8 cellular contexts compared by ENCODE assay signal in genomic region chr11:44861829-44862545, GRCh38.
DNase-seq lines count a peak whose midpoint lies in the region; ATAC-seq and TF ChIP-seq lines count a peak whose summit lies in the region.

No MANE protein-coding gene starts in this region.

- ATAC-seq in HG03280 (IDR thresholded peaks at IDR 0.05; ENCODE audit: unreplicated experiment) (peak; percentile 98), gastroesophageal sphincter (peak; percentile 95)

- TF ChIP-seq POLR2A in gastroesophageal sphincter (IDR thresholded peaks at IDR 0.05), result peak; percentile 21 to 22

- H3K36me3 ChIP-seq in gastroesophageal sphincter (peaks cover 0 to 9% of the 10 kb centered on the region in 2 donors), rectal smooth muscle tissue (ENCODE audit: control insufficient read depth, insufficient read depth, low read length) (no peaks in the 10 kb centered on the region)

- no peak for TF ChIP-seq EP300 in gastroesophageal sphincter (IDR thresholded peaks at IDR 0.05)

- DNase-seq in AG08396 (ENCODE audit: low spot score) (peak; percentile 97), GM19240 (ENCODE audit: insufficient read length, low spot score) (peak; percentile 97), RPMI8226 (peak; percentile 91), NCI-H1092 (lab: John Stamatoyannopoulos, UW) (no peak)
- DNase-seq in activated effector memory CD4-positive, alpha-beta T cell treated with Interleukin-2 at 50 U/mL for 16 hours, result peak; percentile 78

- no peaks in the 10 kb centered on the region for H3K9me3 ChIP-seq in gastroesophageal sphincter

- 62 to 68% methylated on average over 2 to 8 of the region's 19 CpGs for WGBS in gastroesophageal sphincter (ENCODE audit: low coverage in 1 of 2), 2 donors

- H3K27ac ChIP-seq in gastroesophageal sphincter, result peak overlapping the region; percentile 92 to 97 (median 95)
- peak overlapping the region; percentile 98 for H3K27ac ChIP-seq in rectal smooth muscle tissue (ENCODE audit: low read depth, low read length)

- peak overlapping the region; percentile 12 for H3K9ac ChIP-seq in rectal smooth muscle tissue (ENCODE audit: low read length)

- no peak for TF ChIP-seq CTCF in gastroesophageal sphincter (IDR thresholded peaks at IDR 0.05)

- H3K4me3 ChIP-seq in gastroesophageal sphincter, result no peak overlapping the region
- peak overlapping the region; percentile 7 for H3K4me3 ChIP-seq in rectal smooth muscle tissue (ENCODE audit: low read length)

- peaks cover 5 to 98% (median 13%) of the 10 kb centered on the region in 3 donors for H3K4me1 ChIP-seq in gastroesophageal sphincter
- peaks cover 20% of the 10 kb centered on the region for H3K4me1 ChIP-seq in rectal smooth muscle tissue (ENCODE audit: control insufficient read depth, insufficient read depth, low read length)

- H3K27me3 ChIP-seq in gastroesophageal sphincter (no peaks in the 10 kb centered on the region), rectal smooth muscle tissue (ENCODE audit: control insufficient read depth, insufficient read depth, low read length) (no peaks in the 10 kb centered on the region)
